In genomic region chrX:72299891-72300630, GRCh38 we compare ENCODE assay signal across 14 cellular contexts. TPM values are rescaled to one million over a fixed set of nuclear protein-coding genes. Genes with fewer than 3 reads are reported as not detected.
DNase-seq lines count a peak whose midpoint lies in the region; ATAC-seq, FAIRE-seq and TF ChIP-seq lines count a peak whose summit lies in the region.
"Had no signal": no experiment of that assay in that cellular context is flagged by ENCODE, and none has a peak within 500 bp of the region (broad histone marks: within the 10 kb centered on the region; RNA-seq: fewer than 3 reads in every experiment).

No MANE protein-coding gene starts in this region.

- no peak for FAIRE-seq in RCC 7860 (lab: Jason Lieb, UNC)
- FAIRE-seq: H54, HepG2, HTR-8/SVneo had no signal

- H3K9me3 ChIP-seq in right atrium auricular region: no peaks in the 10 kb centered on the region
- no peaks in the 10 kb centered on the region for H3K9me3 ChIP-seq in ascending aorta

- H3K36me3 ChIP-seq in right atrium auricular region: no peaks in the 10 kb centered on the region
- H3K36me3 ChIP-seq in ascending aorta: no peaks in the 10 kb centered on the region

- ATAC-seq in left cardiac atrium: no peak
- ATAC-seq: HepG2 had no signal

- H3K27me3 ChIP-seq in right atrium auricular region (peaks cover 0 to 8% of the 10 kb centered on the region in 2 donors), ascending aorta (peaks cover 6% of the 10 kb centered on the region)

- DNase-seq in right atrium auricular region (ENCODE audit: low spot score): peak; percentile 30
- DNase-seq in left cardiac atrium: no peak
- DNase-seq in fibroblast of mammary gland (ENCODE audit: low read depth): no peak
- DNase-seq in myocyte (ENCODE audit: low read depth): peak; percentile 60
- no peak for DNase-seq in ascending aorta (ENCODE audit: low spot score in 2 of 2)
- no peak for DNase-seq in effector CD4-positive, alpha-beta T cell
- no peak for DNase-seq in COLO668 (lab: John Stamatoyannopoulos, UW; ENCODE audit: unreplicated experiment)
- DNase-seq in RCC 7860 (ENCODE audit: low spot score): no peak
- DNase-seq: CD8-positive, alpha-beta memory T cell had no signal

- TF ChIP-seq CTCF in right atrium auricular region (IDR thresholded peaks at IDR 0.05): no peak
- TF ChIP-seq CTCF in fibroblast of mammary gland (conservative IDR thresholded peaks at IDR 0.05; ENCODE audit: control insufficient read depth, insufficient read depth, low read depth, low read length): peak; percentile 1
- TF ChIP-seq CTCF in ascending aorta (IDR thresholded peaks at IDR 0.05): no peak

- intact Hi-C loops in left cardiac atrium (cut with DNase I) (loop anchor here in 1 of 2 donors (5.0 kb wide), 1 partner anchor 242 kb away; no protein-coding TSS in a partner anchor), ascending aorta (cut with DNase I) (loop anchor here (10.0 kb wide), 1 partner anchor 285 kb away; no protein-coding TSS in a partner anchor)

- H3K4me3 ChIP-seq in right atrium auricular region: no peak overlapping the region
- H3K4me3 ChIP-seq in fibroblast of mammary gland (ENCODE audit: control insufficient read depth, low read depth, low read length): no peak overlapping the region
- no peak overlapping the region for H3K4me3 ChIP-seq in ascending aorta

- H3K27ac ChIP-seq in right atrium auricular region: no peak overlapping the region
- no peak overlapping the region for H3K27ac ChIP-seq in ascending aorta
- H3K27ac ChIP-seq: 22Rv1 had no signal

- H3K4me1 ChIP-seq in right atrium auricular region (peaks cover 0 to 6% of the 10 kb centered on the region in 2 donors), ascending aorta (peaks cover 0 to 5% of the 10 kb centered on the region in 2 donors)

RNA-seq across cellular contexts. Expression of gene CITED1, which starts 5.7 kb away (rescaled TPM):
- total RNA-seq in right atrium auricular region (under 1 TPM in 1 of 2 donors, not detected in 1; 0.51 TPM), left cardiac atrium (1 to 10 TPM in 1 of 2 donors, under 1 TPM in 1; 0.94 to 1.7 TPM), myocyte (1.5 and 1.7 TPM in 2 replicates), ascending aorta (not detected)
- 0.61 TPM for polyA plus RNA-seq in myocyte (2012)
- total RNA-seq: CD8-positive, alpha-beta memory T cell; HepG2 had no signal
- polyA plus RNA-seq: BJ; CD8-positive, alpha-beta memory T cell had no signal

RNA-seq across cellular contexts. Expression of gene RPS4X, which starts 23.0 kb away (rescaled TPM):
- total RNA-seq in right atrium auricular region (100 to 1,000 TPM; 400 to 629 TPM), left cardiac atrium (100 to 1,000 TPM; 423 to 527 TPM), myocyte (598 and 693 TPM in 2 replicates), ascending aorta (476 TPM)
- 662 TPM for polyA plus RNA-seq in myocyte (2012)

Comparison
In these comparisons a context has a peak if more than half of its experiments do, and no peak if none do; other contexts are left out.
1. DNase-seq: peak in right atrium auricular region (single experiment) and myocyte (single experiment); none in left cardiac atrium (single experiment), fibroblast of mammary gland (single experiment), ascending aorta (0 of 2), effector CD4-positive, alpha-beta T cell (single experiment), COLO668 (single experiment) and RCC 7860 (single experiment).